ENCODE assay signal across 1 cellular context in the genomic region with DNA sequence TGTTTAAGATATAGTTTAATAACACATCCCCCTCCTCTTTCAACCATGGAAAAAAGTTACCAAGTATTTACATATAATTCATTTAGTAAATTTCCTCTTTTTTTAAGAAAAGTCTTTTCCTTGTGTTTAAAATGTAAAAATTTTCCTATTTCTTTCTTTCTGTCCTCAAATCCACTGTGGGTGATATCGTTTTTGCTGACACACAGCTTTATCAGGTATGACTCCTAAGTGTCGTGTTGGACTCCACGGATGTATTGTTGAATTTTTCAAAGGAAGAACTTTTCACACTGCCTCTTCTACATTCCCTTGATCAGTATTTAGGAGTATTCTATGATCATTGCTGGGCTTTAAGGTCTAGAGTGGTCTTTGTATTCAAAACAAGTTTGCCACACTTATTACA.
TF ChIP-seq lines count a peak whose summit lies in the region.

No MANE protein-coding gene starts in this region.

TF ChIP-seq in HepG2, 621 proteins besides CTCF, POLR2A, EP300 and RAD21 (continued from another document):
- TF ChIP-seq, protein P1, sequence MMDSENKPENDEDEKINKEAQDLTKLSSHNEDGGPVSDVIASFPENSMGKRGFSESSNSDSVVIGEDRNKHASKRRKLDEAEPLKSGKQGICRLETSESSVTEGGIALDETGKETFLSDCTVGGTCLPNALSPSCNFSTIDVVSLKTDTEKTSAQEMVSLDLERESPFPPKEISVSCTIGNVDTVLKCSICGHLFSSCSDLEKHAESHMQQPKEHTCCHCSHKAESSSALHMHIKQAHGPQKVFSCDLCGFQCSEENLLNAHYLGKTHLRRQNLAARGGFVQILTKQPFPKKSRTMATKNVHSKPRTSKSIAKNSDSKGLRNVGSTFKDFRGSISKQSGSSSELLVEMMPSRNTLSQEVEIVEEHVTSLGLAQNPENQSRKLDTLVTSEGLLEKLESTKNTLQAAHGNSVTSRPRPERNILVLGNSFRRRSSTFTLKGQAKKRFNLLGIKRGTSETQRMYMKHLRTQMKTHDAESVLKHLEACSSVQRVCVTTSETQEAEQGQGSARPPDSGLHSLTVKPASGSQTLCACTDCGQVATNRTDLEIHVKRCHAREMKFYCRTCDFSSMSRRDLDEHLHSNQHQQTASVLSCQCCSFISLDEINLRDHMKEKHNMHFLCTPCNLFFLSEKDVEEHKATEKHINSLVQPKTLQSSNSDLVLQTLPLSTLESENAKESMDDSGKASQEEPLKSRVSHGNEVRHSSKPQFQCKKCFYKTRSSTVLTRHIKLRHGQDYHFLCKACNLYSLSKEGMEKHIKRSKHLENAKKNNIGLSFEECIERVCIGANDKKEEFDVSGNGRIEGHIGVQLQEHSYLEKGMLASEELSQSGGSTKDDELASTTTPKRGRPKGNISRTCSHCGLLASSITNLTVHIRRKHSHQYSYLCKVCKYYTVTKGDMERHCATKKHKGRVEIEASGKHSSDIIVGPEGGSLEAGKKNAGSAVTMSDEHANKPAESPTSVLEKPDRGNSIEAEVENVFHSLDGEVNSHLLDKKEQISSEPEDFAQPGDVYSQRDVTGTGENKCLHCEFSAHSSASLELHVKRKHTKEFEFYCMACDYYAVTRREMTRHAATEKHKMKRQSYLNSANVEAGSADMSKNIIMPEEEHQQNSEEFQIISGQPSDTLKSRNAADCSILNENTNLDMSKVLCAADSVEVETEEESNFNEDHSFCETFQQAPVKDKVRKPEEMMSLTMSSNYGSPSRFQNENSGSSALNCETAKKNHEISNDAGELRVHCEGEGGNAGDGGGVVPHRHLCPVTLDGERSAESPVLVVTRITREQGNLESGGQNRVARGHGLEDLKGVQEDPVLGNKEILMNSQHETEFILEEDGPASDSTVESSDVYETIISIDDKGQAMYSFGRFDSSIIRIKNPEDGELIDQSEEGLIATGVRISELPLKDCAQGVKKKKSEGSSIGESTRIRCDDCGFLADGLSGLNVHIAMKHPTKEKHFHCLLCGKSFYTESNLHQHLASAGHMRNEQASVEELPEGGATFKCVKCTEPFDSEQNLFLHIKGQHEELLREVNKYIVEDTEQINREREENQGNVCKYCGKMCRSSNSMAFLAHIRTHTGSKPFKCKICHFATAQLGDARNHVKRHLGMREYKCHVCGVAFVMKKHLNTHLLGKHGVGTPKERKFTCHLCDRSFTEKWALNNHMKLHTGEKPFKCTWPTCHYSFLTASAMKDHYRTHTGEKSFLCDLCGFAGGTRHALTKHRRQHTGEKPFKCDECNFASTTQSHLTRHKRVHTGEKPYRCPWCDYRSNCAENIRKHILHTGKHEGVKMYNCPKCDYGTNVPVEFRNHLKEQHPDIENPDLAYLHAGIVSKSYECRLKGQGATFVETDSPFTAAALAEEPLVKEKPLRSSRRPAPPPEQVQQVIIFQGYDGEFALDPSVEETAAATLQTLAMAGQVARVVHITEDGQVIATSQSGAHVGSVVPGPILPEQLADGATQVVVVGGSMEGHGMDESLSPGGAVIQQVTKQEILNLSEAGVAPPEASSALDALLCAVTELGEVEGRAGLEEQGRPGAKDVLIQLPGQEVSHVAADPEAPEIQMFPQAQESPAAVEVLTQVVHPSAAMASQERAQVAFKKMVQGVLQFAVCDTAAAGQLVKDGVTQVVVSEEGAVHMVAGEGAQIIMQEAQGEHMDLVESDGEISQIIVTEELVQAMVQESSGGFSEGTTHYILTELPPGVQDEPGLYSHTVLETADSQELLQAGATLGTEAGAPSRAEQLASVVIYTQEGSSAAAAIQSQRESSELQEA (CRISPR knock-in tag; IDR thresholded peaks at IDR 0.05; ENCODE audit: not compliant biosample characterization), result no peak
- TF ChIP-seq MBD4 (IDR thresholded peaks at IDR 0.05; ENCODE audit: borderline replicate concordance, low read length) (no peak), MAFK (conservative IDR thresholded peaks at IDR 0.05 in 1 of 2, IDR thresholded peaks at IDR 0.05 in 1 of 2; ENCODE audit: low read length in 2 of 2) (peak; percentile 83 to 87), PCBP2 (optimal IDR thresholded peaks at IDR 0.05; ENCODE audit: low read depth, low read length, poor library complexity, severe bottlenecking) (no peak), ZNF230 (CRISPR knock-in tag; IDR thresholded peaks at IDR 0.05) (no peak), MTF2 (CRISPR knock-in tag; IDR thresholded peaks at IDR 0.05; ENCODE audit: borderline replicate concordance) (no peak)
- TF ChIP-seq, protein P2, sequence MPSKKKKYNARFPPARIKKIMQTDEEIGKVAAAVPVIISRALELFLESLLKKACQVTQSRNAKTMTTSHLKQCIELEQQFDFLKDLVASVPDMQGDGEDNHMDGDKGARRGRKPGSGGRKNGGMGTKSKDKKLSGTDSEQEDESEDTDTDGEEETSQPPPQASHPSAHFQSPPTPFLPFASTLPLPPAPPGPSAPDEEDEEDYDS (CRISPR knock-in tag; IDR thresholded peaks at IDR 0.05), result no peak
